Comparison of ENCODE assay signal across 19 cellular contexts in the genomic region with DNA sequence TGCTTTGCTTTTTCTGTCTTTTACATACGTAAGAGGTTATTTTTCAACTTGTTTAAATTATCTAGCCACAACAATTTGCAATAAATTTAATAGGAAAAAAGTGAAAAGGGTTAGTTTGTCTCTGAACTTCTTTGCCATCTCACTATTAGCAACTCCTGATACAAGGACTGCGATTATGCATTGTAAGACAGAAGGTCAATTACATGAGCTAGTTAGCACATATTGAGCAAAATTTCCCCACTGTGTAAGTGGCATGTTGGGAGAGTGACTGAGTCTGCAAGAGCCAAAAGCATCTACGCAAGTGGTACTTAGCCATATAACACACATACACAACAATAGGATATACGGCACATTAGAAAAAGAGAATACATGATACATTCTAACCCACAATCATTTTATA.
DNase-seq lines count a peak whose midpoint lies in the region; ATAC-seq and TF ChIP-seq lines count a peak whose summit lies in the region.
"Had no signal": no experiment of that assay in that cellular context is flagged by ENCODE, and none has a peak within 500 bp of the region (broad histone marks: within the 10 kb centered on the region; RNA-seq: fewer than 3 reads in every experiment).

No MANE protein-coding gene starts in this region.

- DNase-seq in DMS 273 (lab: John Stamatoyannopoulos, UW; ENCODE audit: unreplicated experiment), result peak; percentile 6
- no peak for DNase-seq in DMS 273 treated with DMSO at 0.1 percent for 48 hours (lab: John Stamatoyannopoulos, UW)
- peak; percentile 66 for DNase-seq in cerebellar cortex (ENCODE audit: low spot score)
- DNase-seq in neuronal stem cell (ENCODE audit: low spot score), result no peak
- DNase-seq in smooth muscle cell (lab: John Stamatoyannopoulos, UW; ENCODE audit: unreplicated experiment), result no peak
- no peak for DNase-seq in KBM-7
- DNase-seq in SK-N-DZ (ENCODE audit: low spot score), result no peak
- DNase-seq: Caco-2; CD4-positive, CD25-positive, alpha-beta regulatory T cell; CD8-positive, alpha-beta T cell; DMS53; DMS79 treated with DMSO at 0.1 percent for 48 hours; H9 had no signal

- in situ Hi-C loops in KBM-7 (cut with MboI; ENCODE audit: low pct_unique_long_range_greater_than_20kb, low sequenced_read_pairs), result no loop called here

- H3F3A ChIP-seq in smooth muscle cell (ENCODE audit: low read depth), result no peaks in the 10 kb centered on the region

- no peak overlapping the region for H3K23ac ChIP-seq in neuronal stem cell (ENCODE audit: low read depth, low read length, poor library complexity)

- H3K27ac ChIP-seq in neuronal stem cell (replicated peaks; ENCODE audit: low read length) (no peak overlapping the region), smooth muscle cell (ENCODE audit: low read depth) (peak overlapping the region; percentile 12)
- H3K27ac ChIP-seq: 22Rv1, BLaER1, C4-2B had no signal

- no peak overlapping the region for H3K18ac ChIP-seq in neuronal stem cell (ENCODE audit: low read length)

- H3K4me2 ChIP-seq in neuronal stem cell (ENCODE audit: insufficient read depth, low read length, poor library complexity, severe bottlenecking) (no peak overlapping the region), smooth muscle cell (peak overlapping the region; percentile 17)
- H3K4me2 ChIP-seq: BLaER1, GM23338 had no signal

- no peak overlapping the region for H4K8ac ChIP-seq in neuronal stem cell (ENCODE audit: low read depth, low read length)

- H2BK15ac ChIP-seq in neuronal stem cell (ENCODE audit: low read length), result no peak overlapping the region

- no peaks in the 10 kb centered on the region for H3K79me1 ChIP-seq in neuronal stem cell (ENCODE audit: low read depth, low read length)

- H3K14ac ChIP-seq in neuronal stem cell (ENCODE audit: low read length), result no peak overlapping the region

- no peak for ATAC-seq in HG02642 (IDR thresholded peaks at IDR 0.05; ENCODE audit: poor library complexity, unreplicated experiment)
- ATAC-seq: CD8-positive, alpha-beta T cell; GM23338; HCT116 had no signal

- no peak overlapping the region for H2BK120ac ChIP-seq in neuronal stem cell (ENCODE audit: low read depth, low read length)

- TF ChIP-seq CTCF in smooth muscle cell (IDR thresholded peaks at IDR 0.05; ENCODE audit: borderline replicate concordance, insufficient read depth, poor library complexity, severe bottlenecking), result no peak

- H3K4me1 ChIP-seq in neuronal stem cell (ENCODE audit: control insufficient read depth in 2 of 2, insufficient read depth in 1 of 2, low read depth in 1 of 2, low read length in 2 of 2), result peaks cover 0 to 7% of the 10 kb centered on the region in 2 donors
- peaks cover 6% of the 10 kb centered on the region for H3K4me1 ChIP-seq in smooth muscle cell (ENCODE audit: low read depth)
- H3K4me1 ChIP-seq: BLaER1, Caco-2 had no signal

- H4K20me1 ChIP-seq in smooth muscle cell (ENCODE audit: low read depth), result no peaks in the 10 kb centered on the region
- H4K20me1 ChIP-seq: BLaER1 had no signal

- H2AFZ ChIP-seq in neuronal stem cell (ENCODE audit: low read length) (peak overlapping the region; percentile 48), smooth muscle cell (ENCODE audit: low read depth) (peak overlapping the region; percentile 71)
- H2AFZ ChIP-seq: GM23338 had no signal

- no CpG with 5 or more reads among the region's 4 CpGs for WGBS in neuronal stem cell (ENCODE audit: extremely low coverage in 2 of 2, insufficient read length in 2 of 2, insufficient replicate concordance in 1 of 2), 2 donors
- 83% methylated on average over 4 of the region's 4 CpGs for WGBS in smooth muscle cell (ENCODE audit: low lambda C conversion rate)

- H3K9me3 ChIP-seq in neuronal stem cell (replicated peaks in 1 of 2; ENCODE audit: control insufficient read depth in 2 of 2, insufficient read depth in 1 of 2, low read depth in 1 of 2, low read length in 2 of 2) (no peaks in the 10 kb centered on the region), smooth muscle cell (replicated peaks; ENCODE audit: low read depth) (no peaks in the 10 kb centered on the region)
- H3K9me3 ChIP-seq: BLaER1, Caco-2 had no signal

- H2BK12ac ChIP-seq in neuronal stem cell (ENCODE audit: low read length), result no peak overlapping the region

- no peak overlapping the region for H3K4ac ChIP-seq in neuronal stem cell (ENCODE audit: low read length)

- no peaks in the 10 kb centered on the region for H3K79me2 ChIP-seq in smooth muscle cell (ENCODE audit: low read depth)

- no peak overlapping the region for H3K9ac ChIP-seq in neuronal stem cell (ENCODE audit: low read depth, low read length, poor library complexity)
- H3K9ac ChIP-seq in smooth muscle cell (ENCODE audit: low read depth), result no peak overlapping the region
- H3K9ac ChIP-seq: BLaER1 had no signal

- no peak overlapping the region for H2BK5ac ChIP-seq in neuronal stem cell (ENCODE audit: low read length)

- no peaks in the 10 kb centered on the region for H3K36me3 ChIP-seq in neuronal stem cell (replicated peaks in 1 of 2; ENCODE audit: control insufficient read depth in 2 of 2, insufficient read depth in 2 of 2, low read length in 2 of 2)
- H3K36me3 ChIP-seq in smooth muscle cell (ENCODE audit: low read depth), result no peaks in the 10 kb centered on the region
- H3K36me3 ChIP-seq: BLaER1 had no signal

- H2AK5ac ChIP-seq in neuronal stem cell (ENCODE audit: low read depth, low read length), result no peak overlapping the region

- no peak overlapping the region for H4K91ac ChIP-seq in neuronal stem cell (ENCODE audit: low read depth, low read length, poor library complexity)

- no peaks in the 10 kb centered on the region for H3K27me3 ChIP-seq in neuronal stem cell (ENCODE audit: control insufficient read depth in 3 of 3, insufficient read depth in 3 of 3, low read depth in 1 of 3, low read length in 3 of 3)
- no peaks in the 10 kb centered on the region for H3K27me3 ChIP-seq in smooth muscle cell (ENCODE audit: low read depth)
- H3K27me3 ChIP-seq: BLaER1 had no signal

- H3K4me3 ChIP-seq in neuronal stem cell (ENCODE audit: low read length in 2 of 2) (no peak overlapping the region), smooth muscle cell (no peak overlapping the region)
- H3K4me3 ChIP-seq: BLaER1, GM23338 had no signal

Comparison
In these comparisons a context has a peak if more than half of its experiments do, and no peak if none do; other contexts are left out.
1. DNase-seq: peak in DMS 273 (single experiment) and cerebellar cortex (single experiment); none in DMS 273 treated with DMSO at 0.1 percent for 48 hours (single experiment), neuronal stem cell (single experiment), smooth muscle cell (single experiment), KBM-7 (single experiment) and SK-N-DZ (single experiment).